In the genomic region with DNA sequence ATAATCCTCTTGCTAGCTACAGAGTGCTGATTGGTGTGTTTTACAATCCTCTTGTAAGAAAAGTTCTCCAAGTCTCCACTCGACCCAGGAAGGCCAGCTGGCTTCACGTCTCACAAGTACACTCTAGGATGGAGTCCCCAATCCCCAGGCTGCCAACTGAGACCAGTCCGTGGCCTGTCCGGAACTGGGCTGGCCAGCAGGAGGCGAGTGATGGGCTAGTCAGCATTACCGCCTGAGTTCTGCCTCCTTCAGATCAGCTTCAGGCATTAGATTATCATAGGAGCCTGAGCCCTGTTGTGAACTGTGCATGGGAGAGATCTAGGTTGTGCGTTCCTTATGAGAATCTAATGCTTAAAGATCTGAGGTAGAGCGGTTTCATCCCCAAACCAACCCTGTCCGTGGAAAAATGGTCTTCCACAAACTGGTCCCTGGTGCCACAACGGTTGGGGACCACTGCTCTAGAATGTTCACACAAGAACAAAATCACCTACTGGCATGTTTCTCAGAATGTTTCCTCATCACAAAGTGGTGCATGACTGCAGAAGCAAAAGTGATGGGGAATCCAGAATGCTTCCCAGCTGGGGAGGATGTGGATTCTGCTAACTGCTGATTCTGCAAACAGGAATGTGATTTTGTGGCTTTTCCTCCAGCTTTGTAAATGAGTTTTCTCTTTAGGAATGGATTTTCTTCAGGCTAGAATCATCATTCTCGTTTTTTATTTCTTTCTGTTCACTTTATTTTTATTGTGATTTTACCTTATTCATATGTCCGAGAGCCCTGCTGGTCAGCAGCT, we compare ENCODE assay signal across 9 cellular contexts. TPM values are rescaled to one million over a fixed set of nuclear protein-coding genes. Genes with fewer than 3 reads are reported as not detected.
DNase-seq lines count a peak whose midpoint lies in the region; ATAC-seq and TF ChIP-seq lines count a peak whose summit lies in the region.
"Had no signal": no experiment of that assay in that cellular context is flagged by ENCODE, and none has a peak within 500 bp of the region (broad histone marks: within the 10 kb centered on the region; RNA-seq: fewer than 3 reads in every experiment).

No MANE protein-coding gene starts in this region.

- H3K23ac ChIP-seq in H9 (ENCODE audit: insufficient read length, low read depth, low read length): no peak overlapping the region

- TF ChIP-seq CTCF in AG09309 (IDR thresholded peaks at IDR 0.05; ENCODE audit: control insufficient read depth, insufficient read depth, low read depth, low read length, missing control alignments) (no peak), H9 (conservative IDR thresholded peaks at IDR 0.05) (0 out of 3 replicates have a peak, but pooled peaks have one; percentile 26), left lung (IDR thresholded peaks at IDR 0.05) (no peak)

- H3K9me3 Mint-ChIP-seq in H9: peaks cover 0 to 7% of the 10 kb centered on the region in 2 experiments; a peak in 2 of 5 replicates

- DNase-seq in AG09309 (ENCODE audit: low read depth) (peak; percentile 88), H9 (no peak), amniotic stem cell (lab: John Stamatoyannopoulos, UW) (peak; percentile 14), left lung (no peak), NCI-H526 (lab: John Stamatoyannopoulos, UW) (no peak)
- no peak for DNase-seq in stimulated activated CD4-positive, alpha-beta T cell treated with anti-CD3 and anti-CD28 coated beads, Interleukin-4, amount 100 ng/mL, for 4 hours
- DNase-seq: psoas muscle had no signal

- H4K8ac ChIP-seq in H9 (replicated peaks; ENCODE audit: insufficient read length, low read depth, low read length): no peak overlapping the region

- H3K9me3 ChIP-seq in H9 (ENCODE audit: control insufficient read depth, low read depth, low read length) (no peaks in the 10 kb centered on the region), left lung (no peaks in the 10 kb centered on the region)
- H3K9me3 ChIP-seq: psoas muscle had no signal

- no peak overlapping the region for H3T11ph ChIP-seq in H9 (ENCODE audit: low read length)

- no peak overlapping the region for H2BK120ac ChIP-seq in H9 (ENCODE audit: low read depth, low read length, poor library complexity, severe bottlenecking)

- H3K14ac ChIP-seq in H9 (ENCODE audit: insufficient read depth, low read length): no peak overlapping the region

- H3K27ac ChIP-seq in H9 (ENCODE audit: insufficient read length, low read depth, low read length): no peak overlapping the region
- H3K27ac ChIP-seq in left lung: peak overlapping the region in 1 of 2 donors; percentile 55
- H3K27ac ChIP-seq: psoas muscle had no signal

- H3K36me3 Mint-ChIP-seq in H9 (ENCODE audit: insufficient read depth in 1 of 3, low read depth in 3 of 3): peaks cover 7 to 9% (median 9%) of the 10 kb centered on the region in 3 experiments; a peak in 6 of 7 replicates

- H3K4me1 Mint-ChIP-seq in H9: peaks cover 22 to 31% of the 10 kb centered on the region in 2 experiments

- H3K4me2 ChIP-seq in H9 (ENCODE audit: insufficient read depth, insufficient read length, low read length): no peak overlapping the region

- H4K20me1 ChIP-seq in H9 (ENCODE audit: control insufficient read depth, insufficient read depth, insufficient read length): no peaks in the 10 kb centered on the region

- ATAC-seq in left lung: peak; percentile 14
- ATAC-seq in GM18907 (IDR thresholded peaks at IDR 0.05; ENCODE audit: unreplicated experiment): no peak
- ATAC-seq in HG02571 (IDR thresholded peaks at IDR 0.05; ENCODE audit: unreplicated experiment): no peak
- ATAC-seq: psoas muscle had no signal

- H3K27me3 Mint-ChIP-seq in H9 (ENCODE audit: low read depth): no peaks in the 10 kb centered on the region

- intact Hi-C loops in left lung (cut with DNase I): no loop called here

- no peak overlapping the region for H2AK5ac ChIP-seq in H9 (ENCODE audit: insufficient read length, low read length)

- no CpG with 5 or more reads among the region's 12 CpGs for WGBS in H9 (ENCODE audit: extremely low coverage, insufficient read length, low lambda C conversion rate)

- no peak overlapping the region for H3K4me3 ChIP-seq in AG09309 (ENCODE audit: control insufficient read depth, low read depth, low read length)
- H3K4me3 ChIP-seq in left lung: no peak overlapping the region
- H3K4me3 ChIP-seq: psoas muscle had no signal

- no peaks in the 10 kb centered on the region for H3K23me2 ChIP-seq in H9 (ENCODE audit: insufficient read length, low read depth, low read length, poor library complexity, severe bottlenecking)

- H3K9ac ChIP-seq in H9 (ENCODE audit: extremely low read depth, insufficient read length, low read length): no peak overlapping the region

- H2BK15ac ChIP-seq in H9 (ENCODE audit: low read depth, low read length): no peak overlapping the region

- H3K27me3 ChIP-seq in H9 (ENCODE audit: insufficient read depth, low read length) (no peaks in the 10 kb centered on the region), left lung (no peaks in the 10 kb centered on the region)

- H3K79me2 ChIP-seq in H9 (ENCODE audit: insufficient read depth, low read length): peaks cover 2% of the 10 kb centered on the region; the same call in 1 of the 2 replicates

- H2BK5ac ChIP-seq in H9 (ENCODE audit: insufficient read length, low read length): no peak overlapping the region

- no peak overlapping the region for H2AFZ ChIP-seq in H9 (ENCODE audit: low read length)

- no peak overlapping the region for H2BK12ac ChIP-seq in H9 (ENCODE audit: insufficient read length, low read depth, low read length)

- H3K18ac ChIP-seq in H9 (ENCODE audit: insufficient read length, low read depth, low read length): no peak overlapping the region

- no peak overlapping the region for H3K56ac ChIP-seq in H9 (ENCODE audit: insufficient read length, low read depth, low read length)

- peaks cover 7% of the 10 kb centered on the region for H3K4me1 ChIP-seq in H9 (ENCODE audit: insufficient read depth, low read length)
- peaks cover 25 to 29% of the 10 kb centered on the region in 2 donors for H3K4me1 ChIP-seq in left lung

- no peak overlapping the region for H3K4me3 Mint-ChIP-seq in H9

- H3K79me1 ChIP-seq in H9 (ENCODE audit: insufficient read depth, low read depth, low read length, poor library complexity, severe bottlenecking): peaks cover 3% of the 10 kb centered on the region

- no peak overlapping the region for H4K5ac ChIP-seq in H9 (ENCODE audit: insufficient read length, low read depth, low read length)

- H3K27ac Mint-ChIP-seq in H9: no peak overlapping the region

- H3K4ac ChIP-seq in H9 (ENCODE audit: low read depth, low read length): no peak overlapping the region

- H3K36me3 ChIP-seq in left lung: no peaks in the 10 kb centered on the region

- H2BK20ac ChIP-seq in H9 (ENCODE audit: low read depth, low read length, poor library complexity, severe bottlenecking): no peak overlapping the region

- no peak overlapping the region for H4K91ac ChIP-seq in H9 (ENCODE audit: insufficient read length, low read depth, low read length)

RNA-seq across cellular contexts. Expression of gene SEPTIN11, which starts 40.9 kb away (rescaled TPM):
- 72.6 and 77.3 TPM in 2 replicates for total RNA-seq in H9 (2021)
- total RNA-seq in left lung: 100 to 1,000 TPM; 138 to 162 TPM

Comparison
In these comparisons a context has a peak if more than half of its experiments do, and no peak if none do; other contexts are left out.
1. DNase-seq: peak in AG09309 (single experiment) and amniotic stem cell (single experiment); none in H9 (single experiment), left lung (0 of 2), NCI-H526 (0 of 2) and stimulated activated CD4-positive, alpha-beta T cell treated with anti-CD3 and anti-CD28 coated beads, Interleukin-4, amount 100 ng/mL, for 4 hours (0 of 2).